Comparison of ENCODE assay signal across 34 cellular contexts in genomic region chr12:131312793-131313545, GRCh38.
"Had no signal": no experiment of that assay in that cellular context is flagged by ENCODE, and none has a peak within 500 bp of the region (broad histone marks: within the 10 kb centered on the region; RNA-seq: fewer than 3 reads in every experiment).

No MANE protein-coding gene starts in this region.

- H3K9me3 Mint-ChIP-seq: activated T-helper 17 cell treated with anti-CD3 and anti-CD28 coated beads, Interleukin-2, amount 50 U/mL, for 72 hours had no signal

- H3K36me3 Mint-ChIP-seq: activated CD4-positive, alpha-beta memory T cell treated with anti-CD3 and anti-CD28 coated beads for 36 hours; activated naive CD8-positive, alpha-beta T cell treated with anti-CD3 and anti-CD28 coated beads for 36 hours had no signal

- DNase-seq: activated B cell treated with CpG ODN at 0.5 μM for 24 hours; activated CD4-positive, alpha-beta memory T cell treated with anti-CD3 and anti-CD28 coated beads for 36 hours; activated CD4-positive, alpha-beta T cell treated with anti-CD3 and anti-CD28 coated beads for 4 hours; activated CD4-positive, alpha-beta T cell treated with anti-CD3 and anti-CD28 coated beads, Interleukin-2, amount 50 U/mL, for 1 hour; activated CD4-positive, CD25-positive, alpha-beta regulatory T cell treated with anti-CD3 and anti-CD28 coated beads, Interleukin-2, amount 50 U/mL, for 72 hours; activated CD8-positive, alpha-beta memory T cell treated with anti-CD3 and anti-CD28 coated beads, Interleukin-2, amount 10 ng/mL, durations not matched to agents 7 days and 5 days; activated effector memory CD4-positive, alpha-beta T cell treated with anti-CD3 and anti-CD28 coated beads, Interleukin-2, amount 50 U/mL, for 16 hours; activated naive CD4-positive, alpha-beta T cell; activated naive CD4-positive, alpha-beta T cell treated with anti-CD3 and anti-CD28 coated beads, Interleukin-2, amount 50 U/mL, for 16 hours; activated naive CD8-positive, alpha-beta T cell treated with anti-CD3 and anti-CD28 coated beads for 36 hours; activated T-cell treated with anti-CD3 and anti-CD28 coated beads, Interleukin-2, amount 50 U/mL, for 1 hour; activated T-cell treated with anti-CD3 and anti-CD28 coated beads, Interleukin-2, amount 50 U/mL, for 72 hours; amniotic stem cell; aorta; brain microvascular endothelial cell; NCI-H1092 treated with DMSO at 0.1 percent for 48 hours; NCI-H1417; NCI-H146; NCI-H187; NCI-H2029 treated with DMSO at 0.1 percent for 48 hours; NCI-H2107; NCI-H2171; NCI-H510A; NCI-H748 treated with DMSO at 0.1 percent for 48 hours; NK-92 treated with Interleukin-12 subunit alpha and Interleukin-12 subunit beta, amount 100 ng/mL, for 24 hours; OCI-M1; Right ventricle myocardium superior; SW 1271; T-helper 1 cell; T-helper 2 cell; T-helper 9 cell had no signal

- H3K27me3 ChIP-seq: brain microvascular endothelial cell had no signal

- H3K4me3 ChIP-seq: K562 had no signal

- H3K36me3 ChIP-seq: brain microvascular endothelial cell had no signal

- H3K27ac ChIP-seq: brain microvascular endothelial cell, VCaP had no signal

- H3K4me3 Mint-ChIP-seq: activated B cell treated with CpG ODN at 0.5 μM for 24 hours; activated CD4-positive, alpha-beta memory T cell treated with anti-CD3 and anti-CD28 coated beads for 36 hours; activated CD8-positive, alpha-beta memory T cell treated with anti-CD3 and anti-CD28 coated beads, Interleukin-2, amount 10 ng/mL, durations not matched to agents 7 days and 5 days; activated naive CD8-positive, alpha-beta T cell treated with anti-CD3 and anti-CD28 coated beads for 36 hours; activated T-helper 17 cell treated with anti-CD3 and anti-CD28 coated beads, Interleukin-2, amount 50 U/mL, for 72 hours had no signal

- H3K27ac Mint-ChIP-seq: activated B cell treated with CpG ODN at 0.5 μM for 24 hours; activated CD4-positive, alpha-beta memory T cell treated with anti-CD3 and anti-CD28 coated beads for 36 hours; activated CD8-positive, alpha-beta memory T cell treated with anti-CD3 and anti-CD28 coated beads, Interleukin-2, amount 10 ng/mL, durations not matched to agents 7 days and 5 days; activated naive CD8-positive, alpha-beta T cell treated with anti-CD3 and anti-CD28 coated beads for 36 hours; activated T-cell treated with anti-CD3 and anti-CD28 coated beads, Interleukin-2, amount 50 U/mL, for 72 hours; activated T-helper 17 cell treated with anti-CD3 and anti-CD28 coated beads, Interleukin-2, amount 50 U/mL, for 72 hours had no signal

- ATAC-seq: activated CD8-positive, alpha-beta memory T cell treated with anti-CD3 and anti-CD28 coated beads, Interleukin-2, amount 10 ng/mL, durations not matched to agents 7 days and 5 days; activated T-cell treated with anti-CD3 and anti-CD28 coated beads, Interleukin-2, amount 50 U/mL, for 72 hours; activated T-helper 17 cell treated with anti-CD3 and anti-CD28 coated beads, Interleukin-2, amount 50 U/mL, for 72 hours; K562 had no signal
